17 cellular contexts compared by ENCODE assay signal in genomic region chr5:9454012-9454481, GRCh38.
A peak's percentile ranks its signal among the peaks of the same experiment; 100 is the strongest.
DNase-seq lines count a peak whose midpoint lies in the region; ATAC-seq and TF ChIP-seq lines count a peak whose summit lies in the region.
"Had no signal": no experiment of that assay in that cellular context is flagged by ENCODE, and none has a peak within 500 bp of the region (broad histone marks: within the 10 kb centered on the region; RNA-seq: fewer than 3 reads in every experiment).

No MANE protein-coding gene starts in this region.

- H4K20me1 ChIP-seq in mammary epithelial cell (ENCODE audit: insufficient read depth, low read length): no peaks in the 10 kb centered on the region

- no peaks in the 10 kb centered on the region for H3K4me1 ChIP-seq in mammary epithelial cell (ENCODE audit: insufficient read depth, low read length)

- no peaks in the 10 kb centered on the region for H3K27me3 Mint-ChIP-seq in MCF 10A (ENCODE audit: insufficient read depth, unreplicated experiment)
- H3K27me3 Mint-ChIP-seq in type B pancreatic cell: no peaks in the 10 kb centered on the region
- no peaks in the 10 kb centered on the region for H3K27me3 Mint-ChIP-seq in activated T-cell treated with anti-CD3 and anti-CD28 coated beads, Interleukin-2, amount 50 U/mL, for 72 hours (ENCODE audit: low read depth)
- H3K27me3 Mint-ChIP-seq in naive thymus-derived CD8-positive, alpha-beta T cell: peaks cover 0 to 3% (median 2%) of the 10 kb centered on the region in 5 donors
- H3K27me3 Mint-ChIP-seq: naive thymus-derived CD4-positive, alpha-beta T cell had no signal

- no peaks in the 10 kb centered on the region for H3K9me3 Mint-ChIP-seq in MCF 10A (ENCODE audit: unreplicated experiment)
- H3K9me3 Mint-ChIP-seq in type B pancreatic cell: peaks cover 5% of the 10 kb centered on the region
- peaks cover 3 to 4% of the 10 kb centered on the region in 2 donors for H3K9me3 Mint-ChIP-seq in activated T-cell treated with anti-CD3 and anti-CD28 coated beads, Interleukin-2, amount 50 U/mL, for 72 hours
- H3K9me3 Mint-ChIP-seq in naive thymus-derived CD8-positive, alpha-beta T cell: peaks cover 0 to 18% (median 7%) of the 10 kb centered on the region in 9 donors

- peaks cover 7% of the 10 kb centered on the region for H3K4me1 Mint-ChIP-seq in MCF 10A (ENCODE audit: insufficient read depth, unreplicated experiment)
- H3K4me1 Mint-ChIP-seq in type B pancreatic cell (ENCODE audit: unreplicated experiment): peaks cover 45% of the 10 kb centered on the region
- no peaks in the 10 kb centered on the region for H3K4me1 Mint-ChIP-seq in activated T-cell treated with anti-CD3 and anti-CD28 coated beads, Interleukin-2, amount 50 U/mL, for 72 hours (ENCODE audit: low read depth)
- no peaks in the 10 kb centered on the region for H3K4me1 Mint-ChIP-seq in naive thymus-derived CD8-positive, alpha-beta T cell
- H3K4me1 Mint-ChIP-seq: CD8-positive, alpha-beta memory T cell had no signal

- intact Hi-C loops in MCF 10A (cut with micrococcal nuclease) (no loop called here), mammary epithelial cell (cut with micrococcal nuclease) (no loop called here)

- H3K9me3 ChIP-seq in mammary epithelial cell (replicated peaks; ENCODE audit: insufficient read depth, low read length): peaks cover 5% of the 10 kb centered on the region

- no peak overlapping the region for H3K4me2 ChIP-seq in mammary epithelial cell (ENCODE audit: insufficient read depth, low read depth, low read length)

- no peak overlapping the region for H3K9ac ChIP-seq in mammary epithelial cell (ENCODE audit: insufficient read depth, low read length)

- H3K36me3 ChIP-seq in mammary epithelial cell (ENCODE audit: insufficient read depth, low read length): no peaks in the 10 kb centered on the region

- dilution Hi-C loops in mammary epithelial cell (cut with HindIII; ENCODE audit: low sequenced_read_pairs): no loop called here

- H3K4me3 Mint-ChIP-seq in MCF 10A (ENCODE audit: unreplicated experiment) (no peak overlapping the region), type B pancreatic cell (peak overlapping the region; percentile 38)
- no peak overlapping the region for H3K4me3 Mint-ChIP-seq in activated T-cell treated with anti-CD3 and anti-CD28 coated beads, Interleukin-2, amount 50 U/mL, for 72 hours
- H3K4me3 Mint-ChIP-seq in naive thymus-derived CD8-positive, alpha-beta T cell: no peak overlapping the region
- H3K4me3 Mint-ChIP-seq: activated T-cell treated with anti-CD3 and anti-CD28 coated beads, Interleukin-2, amount 50 U/mL, for 4 hours; CD8-positive, alpha-beta memory T cell; naive thymus-derived CD4-positive, alpha-beta T cell; T-helper 2 cell treated with Interferon-gamma antibody and Interleukin-4, amounts not matched to agents 5 μg/mL and 100 μg/mL, for 36 hours had no signal

- H3K27ac Mint-ChIP-seq in MCF 10A (ENCODE audit: low read depth, unreplicated experiment) (no peak overlapping the region), type B pancreatic cell (peak overlapping the region; percentile 70)
- H3K27ac Mint-ChIP-seq in activated T-cell treated with anti-CD3 and anti-CD28 coated beads, Interleukin-2, amount 50 U/mL, for 72 hours: no peak overlapping the region
- no peak overlapping the region for H3K27ac Mint-ChIP-seq in naive thymus-derived CD8-positive, alpha-beta T cell
- H3K27ac Mint-ChIP-seq: CD8-positive, alpha-beta memory T cell; naive thymus-derived CD4-positive, alpha-beta T cell; T-helper 2 cell treated with Interferon-gamma antibody and Interleukin-4, amounts not matched to agents 5 μg/mL and 100 μg/mL, for 36 hours had no signal

- POLR2A ChIA-PET in MCF 10A (lab: Yijun Ruan, JAX): no interaction called here
- POLR2A ChIA-PET in naive thymus-derived CD8-positive, alpha-beta T cell (lab: Charles Lee): no interaction called here

- H3K79me2 ChIP-seq in mammary epithelial cell (ENCODE audit: insufficient read depth, low read length): no peaks in the 10 kb centered on the region

- CTCF ChIA-PET in MCF 10A (lab: Yijun Ruan, JAX) (interaction anchor here (0.6 kb wide), 1 partner anchor 40 kb away, joined by 3 read pairs; no protein-coding TSS in a partner anchor), mammary epithelial cell (lab: Charles Lee; ENCODE audit: low non-redundant PET) (no interaction called here)

- BruUV-seq in MCF 10A (replicated peaks; lab: Mats Ljungman, UMichigan) (no TSS peak), mammary epithelial cell (replicated peaks; lab: Mats Ljungman, UMichigan) (no TSS peak)

- in situ Hi-C loops in mammary epithelial cell (cut with MboI; ENCODE audit: low sequenced_read_pairs in 2 of 2) (no loop called here), ACHN (cut with HindIII; ENCODE audit: low pct_ligation_motif_present, low pct_unique_long_range_greater_than_20kb, low sequenced_read_pairs) (no loop called here)

- no peak for ATAC-seq in activated T-cell treated with anti-CD3 and anti-CD28 coated beads, Interleukin-2, amount 50 U/mL, for 72 hours (replicated peaks in 1 of 2)
- ATAC-seq in naive thymus-derived CD8-positive, alpha-beta T cell: no peak
- ATAC-seq: activated T-cell treated with anti-CD3 and anti-CD28 coated beads, Interleukin-2, amount 50 U/mL, for 4 hours; naive thymus-derived CD4-positive, alpha-beta T cell had no signal

- TF ChIP-seq CTCF in MCF 10A (IDR thresholded peaks at IDR 0.05; ENCODE audit: unreplicated experiment) (no peak), mammary epithelial cell (conservative IDR thresholded peaks at IDR 0.05 in 1 of 2, IDR thresholded peaks at IDR 0.05 in 1 of 2; ENCODE audit: extremely low read depth in 1 of 2, insufficient read depth in 1 of 2, low read depth in 1 of 2, low read length in 2 of 2) (no peak), fibroblast of villous mesenchyme (IDR thresholded peaks at IDR 0.05; ENCODE audit: insufficient read depth, low read depth, low read length) (no peak), type B pancreatic cell (conservative IDR thresholded peaks at IDR 0.05) (no peak)

- 61% methylated on average over 4 of the region's 4 CpGs for WGBS in mammary epithelial cell (ENCODE audit: low coverage, missing lambda C conversion rate)

- H3K36me3 Mint-ChIP-seq in MCF 10A (ENCODE audit: insufficient read depth, unreplicated experiment): no peaks in the 10 kb centered on the region
- H3K36me3 Mint-ChIP-seq in type B pancreatic cell: peaks cover 13% of the 10 kb centered on the region
- H3K36me3 Mint-ChIP-seq in activated T-cell treated with anti-CD3 and anti-CD28 coated beads, Interleukin-2, amount 50 U/mL, for 72 hours (ENCODE audit: insufficient read depth in 2 of 2): peaks cover 0 to 1% of the 10 kb centered on the region in 2 donors
- peaks cover 0 to 1% (median 0%) of the 10 kb centered on the region in 3 donors for H3K36me3 Mint-ChIP-seq in naive thymus-derived CD8-positive, alpha-beta T cell
- H3K36me3 Mint-ChIP-seq: CD8-positive, alpha-beta memory T cell; naive thymus-derived CD4-positive, alpha-beta T cell had no signal

- no peak overlapping the region for H2AFZ ChIP-seq in mammary epithelial cell (ENCODE audit: low read depth, low read length)

- H3K27ac ChIP-seq in mammary epithelial cell (ENCODE audit: insufficient read depth, low read depth, low read length): no peak overlapping the region

- DNase-seq in MCF 10A (ENCODE audit: unreplicated experiment) (peak; percentile 17), mammary epithelial cell (no peak), LoVo (ENCODE audit: low spot score) (peak; percentile 40), fibroblast of villous mesenchyme (ENCODE audit: low read depth) (peak; percentile 61), type B pancreatic cell (ENCODE audit: extremely low spot score, unreplicated experiment) (no peak), ACHN (no peak)
- DNase-seq in activated T-cell treated with anti-CD3 and anti-CD28 coated beads, Interleukin-2, amount 50 U/mL, for 72 hours: no peak
- no peak for DNase-seq in naive thymus-derived CD8-positive, alpha-beta T cell
- DNase-seq: 8988T; activated CD4-positive, alpha-beta T cell treated with anti-CD3 and anti-CD28 coated beads for 4 hours; activated T-cell treated with anti-CD3 and anti-CD28 coated beads, Interleukin-2, amount 50 U/mL, for 4 hours; CD8-positive, alpha-beta memory T cell; naive thymus-derived CD4-positive, alpha-beta T cell; NCI-H2107; NCI-H82; stimulated activated CD4-positive, alpha-beta T cell treated with anti-CD3 and anti-CD28 coated beads, Interleukin-4, amount 100 ng/mL, for 1 hour had no signal

- H3K4me3 ChIP-seq in mammary epithelial cell (replicated peaks in 1 of 3; ENCODE audit: insufficient read depth in 1 of 3, low read depth in 2 of 3, low read length in 3 of 3) (no peak overlapping the region), fibroblast of villous mesenchyme (ENCODE audit: low read depth, low read length) (no peak overlapping the region)

- no peaks in the 10 kb centered on the region for H3K27me3 ChIP-seq in mammary epithelial cell (ENCODE audit: insufficient read depth, low read length)

Comparison
In these comparisons a context has a peak if more than half of its experiments do, and no peak if none do; other contexts are left out.
1. DNase-seq: peak in MCF 10A (single experiment), LoVo (single experiment) and fibroblast of villous mesenchyme (single experiment); none in mammary epithelial cell (single experiment), type B pancreatic cell (single experiment), activated T-cell treated with anti-CD3 and anti-CD28 coated beads, Interleukin-2, amount 50 U/mL, for 72 hours (0 of 2), naive thymus-derived CD8-positive, alpha-beta T cell (0 of 10) and ACHN (single experiment).